ENCODE assay signal across 1 cellular context in the genomic region with DNA sequence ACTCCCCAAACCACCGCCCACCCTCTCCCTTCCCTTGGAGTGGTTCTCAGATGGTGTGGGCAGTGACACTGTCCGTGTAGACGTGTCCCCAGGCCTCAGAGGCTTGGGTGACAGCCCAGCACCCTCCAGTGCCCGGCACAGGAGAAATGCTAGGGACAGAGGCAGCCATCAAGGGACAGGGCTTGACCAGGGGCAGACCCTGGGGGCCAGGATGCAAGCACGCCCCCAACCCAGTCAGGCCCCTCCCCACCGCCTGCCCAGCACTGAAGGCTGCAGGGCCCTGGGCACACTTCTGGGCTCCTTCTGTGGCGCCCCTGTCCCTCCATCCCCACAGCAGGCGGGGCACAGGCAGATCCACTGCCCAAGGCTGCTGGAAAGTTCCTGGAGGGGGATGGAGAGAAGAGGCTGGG.
A peak's percentile ranks its signal among the peaks of the same experiment; 100 is the strongest.
TF ChIP-seq lines count a peak whose summit lies in the region.

No MANE protein-coding gene starts in this region.

TF ChIP-seq in HepG2, 621 proteins besides CTCF, POLR2A, EP300 and RAD21 (continued from another document and continues in another):
- TF ChIP-seq, protein P1, sequence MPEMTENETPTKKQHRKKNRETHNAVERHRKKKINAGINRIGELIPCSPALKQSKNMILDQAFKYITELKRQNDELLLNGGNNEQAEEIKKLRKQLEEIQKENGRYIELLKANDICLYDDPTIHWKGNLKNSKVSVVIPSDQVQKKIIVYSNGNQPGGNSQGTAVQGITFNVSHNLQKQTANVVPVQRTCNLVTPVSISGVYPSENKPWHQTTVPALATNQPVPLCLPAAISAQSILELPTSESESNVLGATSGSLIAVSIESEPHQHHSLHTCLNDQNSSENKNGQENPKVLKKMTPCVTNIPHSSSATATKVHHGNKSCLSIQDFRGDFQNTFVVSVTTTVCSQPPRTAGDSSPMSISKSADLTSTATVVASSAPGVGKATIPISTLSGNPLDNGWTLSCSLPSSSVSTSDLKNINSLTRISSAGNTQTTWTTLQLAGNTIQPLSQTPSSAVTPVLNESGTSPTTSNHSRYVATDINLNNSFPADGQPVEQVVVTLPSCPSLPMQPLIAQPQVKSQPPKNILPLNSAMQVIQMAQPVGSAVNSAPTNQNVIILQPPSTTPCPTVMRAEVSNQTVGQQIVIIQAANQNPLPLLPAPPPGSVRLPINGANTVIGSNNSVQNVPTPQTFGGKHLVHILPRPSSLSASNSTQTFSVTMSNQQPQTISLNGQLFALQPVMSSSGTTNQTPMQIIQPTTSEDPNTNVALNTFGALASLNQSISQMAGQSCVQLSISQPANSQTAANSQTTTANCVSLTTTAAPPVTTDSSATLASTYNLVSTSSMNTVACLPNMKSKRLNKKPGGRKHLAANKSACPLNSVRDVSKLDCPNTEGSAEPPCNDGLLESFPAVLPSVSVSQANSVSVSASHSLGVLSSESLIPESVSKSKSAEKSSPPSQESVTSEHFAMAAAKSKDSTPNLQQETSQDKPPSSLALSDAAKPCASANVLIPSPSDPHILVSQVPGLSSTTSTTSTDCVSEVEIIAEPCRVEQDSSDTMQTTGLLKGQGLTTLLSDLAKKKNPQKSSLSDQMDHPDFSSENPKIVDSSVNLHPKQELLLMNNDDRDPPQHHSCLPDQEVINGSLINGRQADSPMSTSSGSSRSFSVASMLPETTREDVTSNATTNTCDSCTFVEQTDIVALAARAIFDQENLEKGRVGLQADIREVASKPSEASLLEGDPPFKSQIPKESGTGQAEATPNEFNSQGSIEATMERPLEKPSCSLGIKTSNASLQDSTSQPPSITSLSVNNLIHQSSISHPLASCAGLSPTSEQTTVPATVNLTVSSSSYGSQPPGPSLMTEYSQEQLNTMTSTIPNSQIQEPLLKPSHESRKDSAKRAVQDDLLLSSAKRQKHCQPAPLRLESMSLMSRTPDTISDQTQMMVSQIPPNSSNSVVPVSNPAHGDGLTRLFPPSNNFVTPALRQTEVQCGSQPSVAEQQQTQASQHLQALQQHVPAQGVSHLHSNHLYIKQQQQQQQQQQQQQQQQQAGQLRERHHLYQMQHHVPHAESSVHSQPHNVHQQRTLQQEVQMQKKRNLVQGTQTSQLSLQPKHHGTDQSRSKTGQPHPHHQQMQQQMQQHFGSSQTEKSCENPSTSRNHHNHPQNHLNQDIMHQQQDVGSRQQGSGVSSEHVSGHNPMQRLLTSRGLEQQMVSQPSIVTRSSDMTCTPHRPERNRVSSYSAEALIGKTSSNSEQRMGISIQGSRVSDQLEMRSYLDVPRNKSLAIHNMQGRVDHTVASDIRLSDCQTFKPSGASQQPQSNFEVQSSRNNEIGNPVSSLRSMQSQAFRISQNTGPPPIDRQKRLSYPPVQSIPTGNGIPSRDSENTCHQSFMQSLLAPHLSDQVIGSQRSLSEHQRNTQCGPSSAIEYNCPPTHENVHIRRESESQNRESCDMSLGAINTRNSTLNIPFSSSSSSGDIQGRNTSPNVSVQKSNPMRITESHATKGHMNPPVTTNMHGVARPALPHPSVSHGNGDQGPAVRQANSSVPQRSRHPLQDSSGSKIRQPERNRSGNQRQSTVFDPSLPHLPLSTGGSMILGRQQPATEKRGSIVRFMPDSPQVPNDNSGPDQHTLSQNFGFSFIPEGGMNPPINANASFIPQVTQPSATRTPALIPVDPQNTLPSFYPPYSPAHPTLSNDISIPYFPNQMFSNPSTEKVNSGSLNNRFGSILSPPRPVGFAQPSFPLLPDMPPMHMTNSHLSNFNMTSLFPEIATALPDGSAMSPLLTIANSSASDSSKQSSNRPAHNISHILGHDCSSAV (CRISPR knock-in tag; IDR thresholded peaks at IDR 0.05; ENCODE audit: borderline replicate concordance) = peak; percentile 63; the same call in 1 of the 2 replicates
- no peak for TF ChIP-seq MTF2 (CRISPR knock-in tag; IDR thresholded peaks at IDR 0.05; ENCODE audit: borderline replicate concordance)
- TF ChIP-seq, protein P2, sequence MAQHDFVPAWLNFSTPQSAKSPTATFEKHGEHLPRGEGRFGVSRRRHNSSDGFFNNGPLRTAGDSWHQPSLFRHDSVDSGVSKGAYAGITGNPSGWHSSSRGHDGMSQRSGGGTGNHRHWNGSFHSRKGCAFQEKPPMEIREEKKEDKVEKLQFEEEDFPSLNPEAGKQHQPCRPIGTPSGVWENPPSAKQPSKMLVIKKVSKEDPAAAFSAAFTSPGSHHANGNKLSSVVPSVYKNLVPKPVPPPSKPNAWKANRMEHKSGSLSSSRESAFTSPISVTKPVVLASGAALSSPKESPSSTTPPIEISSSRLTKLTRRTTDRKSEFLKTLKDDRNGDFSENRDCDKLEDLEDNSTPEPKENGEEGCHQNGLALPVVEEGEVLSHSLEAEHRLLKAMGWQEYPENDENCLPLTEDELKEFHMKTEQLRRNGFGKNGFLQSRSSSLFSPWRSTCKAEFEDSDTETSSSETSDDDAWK (CRISPR knock-in tag; IDR thresholded peaks at IDR 0.05) = no peak
- peak; percentile 37 for TF ChIP-seq HNRNPLL (IDR thresholded peaks at IDR 0.05; ENCODE audit: low read depth, low read length, poor library complexity, severe bottlenecking)
- TF ChIP-seq, protein P3, sequence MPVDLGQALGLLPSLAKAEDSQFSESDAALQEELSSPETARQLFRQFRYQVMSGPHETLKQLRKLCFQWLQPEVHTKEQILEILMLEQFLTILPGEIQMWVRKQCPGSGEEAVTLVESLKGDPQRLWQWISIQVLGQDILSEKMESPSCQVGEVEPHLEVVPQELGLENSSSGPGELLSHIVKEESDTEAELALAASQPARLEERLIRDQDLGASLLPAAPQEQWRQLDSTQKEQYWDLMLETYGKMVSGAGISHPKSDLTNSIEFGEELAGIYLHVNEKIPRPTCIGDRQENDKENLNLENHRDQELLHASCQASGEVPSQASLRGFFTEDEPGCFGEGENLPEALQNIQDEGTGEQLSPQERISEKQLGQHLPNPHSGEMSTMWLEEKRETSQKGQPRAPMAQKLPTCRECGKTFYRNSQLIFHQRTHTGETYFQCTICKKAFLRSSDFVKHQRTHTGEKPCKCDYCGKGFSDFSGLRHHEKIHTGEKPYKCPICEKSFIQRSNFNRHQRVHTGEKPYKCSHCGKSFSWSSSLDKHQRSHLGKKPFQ (CRISPR knock-in tag; IDR thresholded peaks at IDR 0.05; ENCODE audit: insufficient replicate concordance) = no peak
- no peak for TF ChIP-seq ZNF383 (CRISPR knock-in tag; IDR thresholded peaks at IDR 0.05; ENCODE audit: borderline replicate concordance)
- no peak for TF ChIP-seq THAP11 (CRISPR knock-in tag; IDR thresholded peaks at IDR 0.05)
- no peak for TF ChIP-seq RCOR2 (CRISPR knock-in tag; IDR thresholded peaks at IDR 0.05)
- no peak for TF ChIP-seq ZNF777 (CRISPR knock-in tag; IDR thresholded peaks at IDR 0.05)
- TF ChIP-seq ZNF615 (CRISPR knock-in tag; IDR thresholded peaks at IDR 0.05; ENCODE audit: borderline replicate concordance) = no peak
- TF ChIP-seq ELF1 (CRISPR knock-in tag; IDR thresholded peaks at IDR 0.05) = peak; percentile 81
- TF ChIP-seq, protein P4, sequence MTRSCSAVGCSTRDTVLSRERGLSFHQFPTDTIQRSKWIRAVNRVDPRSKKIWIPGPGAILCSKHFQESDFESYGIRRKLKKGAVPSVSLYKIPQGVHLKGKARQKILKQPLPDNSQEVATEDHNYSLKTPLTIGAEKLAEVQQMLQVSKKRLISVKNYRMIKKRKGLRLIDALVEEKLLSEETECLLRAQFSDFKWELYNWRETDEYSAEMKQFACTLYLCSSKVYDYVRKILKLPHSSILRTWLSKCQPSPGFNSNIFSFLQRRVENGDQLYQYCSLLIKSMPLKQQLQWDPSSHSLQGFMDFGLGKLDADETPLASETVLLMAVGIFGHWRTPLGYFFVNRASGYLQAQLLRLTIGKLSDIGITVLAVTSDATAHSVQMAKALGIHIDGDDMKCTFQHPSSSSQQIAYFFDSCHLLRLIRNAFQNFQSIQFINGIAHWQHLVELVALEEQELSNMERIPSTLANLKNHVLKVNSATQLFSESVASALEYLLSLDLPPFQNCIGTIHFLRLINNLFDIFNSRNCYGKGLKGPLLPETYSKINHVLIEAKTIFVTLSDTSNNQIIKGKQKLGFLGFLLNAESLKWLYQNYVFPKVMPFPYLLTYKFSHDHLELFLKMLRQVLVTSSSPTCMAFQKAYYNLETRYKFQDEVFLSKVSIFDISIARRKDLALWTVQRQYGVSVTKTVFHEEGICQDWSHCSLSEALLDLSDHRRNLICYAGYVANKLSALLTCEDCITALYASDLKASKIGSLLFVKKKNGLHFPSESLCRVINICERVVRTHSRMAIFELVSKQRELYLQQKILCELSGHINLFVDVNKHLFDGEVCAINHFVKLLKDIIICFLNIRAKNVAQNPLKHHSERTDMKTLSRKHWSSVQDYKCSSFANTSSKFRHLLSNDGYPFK (CRISPR knock-in tag; IDR thresholded peaks at IDR 0.05; ENCODE audit: borderline replicate concordance) = no peak; the same call in 1 of the 2 replicates
- peak; percentile 55 for TF ChIP-seq RBM39 (IDR thresholded peaks at IDR 0.05; ENCODE audit: low read depth, low read length, poor library complexity, severe bottlenecking)
- TF ChIP-seq, protein P5, sequence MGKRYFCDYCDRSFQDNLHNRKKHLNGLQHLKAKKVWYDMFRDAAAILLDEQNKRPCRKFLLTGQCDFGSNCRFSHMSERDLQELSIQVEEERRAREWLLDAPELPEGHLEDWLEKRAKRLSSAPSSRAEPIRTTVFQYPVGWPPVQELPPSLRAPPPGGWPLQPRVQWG (CRISPR knock-in tag; IDR thresholded peaks at IDR 0.05; ENCODE audit: borderline replicate concordance, low read depth) = no peak
- TF ChIP-seq ARNT2 (CRISPR knock-in tag; IDR thresholded peaks at IDR 0.05; ENCODE audit: low read depth) = no peak
- no peak for TF ChIP-seq THYN1 (CRISPR knock-in tag; IDR thresholded peaks at IDR 0.05; ENCODE audit: borderline replicate concordance, low read depth)
- no peak for TF ChIP-seq ZNF234 (CRISPR knock-in tag; conservative IDR thresholded peaks at IDR 0.05)
- TF ChIP-seq, protein P6, sequence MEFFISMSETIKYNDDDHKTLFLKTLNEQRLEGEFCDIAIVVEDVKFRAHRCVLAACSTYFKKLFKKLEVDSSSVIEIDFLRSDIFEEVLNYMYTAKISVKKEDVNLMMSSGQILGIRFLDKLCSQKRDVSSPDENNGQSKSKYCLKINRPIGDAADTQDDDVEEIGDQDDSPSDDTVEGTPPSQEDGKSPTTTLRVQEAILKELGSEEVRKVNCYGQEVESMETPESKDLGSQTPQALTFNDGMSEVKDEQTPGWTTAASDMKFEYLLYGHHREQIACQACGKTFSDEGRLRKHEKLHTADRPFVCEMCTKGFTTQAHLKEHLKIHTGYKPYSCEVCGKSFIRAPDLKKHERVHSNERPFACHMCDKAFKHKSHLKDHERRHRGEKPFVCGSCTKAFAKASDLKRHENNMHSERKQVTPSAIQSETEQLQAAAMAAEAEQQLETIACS (CRISPR knock-in tag; IDR thresholded peaks at IDR 0.05) = no peak
- peak; percentile 100 for TF ChIP-seq AGO1 (IDR thresholded peaks at IDR 0.05; ENCODE audit: low read depth, low read length, poor library complexity, severe bottlenecking)
- no peak for TF ChIP-seq TBL1XR1 (IDR thresholded peaks at IDR 0.05; ENCODE audit: borderline replicate concordance, low read length, partially characterized antibody)
- 0 out of 2 replicates have a peak, but pooled peaks have one; percentile 33 for TF ChIP-seq IRX3 (CRISPR knock-in tag; IDR thresholded peaks at IDR 0.05; ENCODE audit: borderline replicate concordance, low read depth)
- no peak for TF ChIP-seq ZNF773 (CRISPR knock-in tag; IDR thresholded peaks at IDR 0.05; ENCODE audit: borderline replicate concordance)
- TF ChIP-seq, protein P7, sequence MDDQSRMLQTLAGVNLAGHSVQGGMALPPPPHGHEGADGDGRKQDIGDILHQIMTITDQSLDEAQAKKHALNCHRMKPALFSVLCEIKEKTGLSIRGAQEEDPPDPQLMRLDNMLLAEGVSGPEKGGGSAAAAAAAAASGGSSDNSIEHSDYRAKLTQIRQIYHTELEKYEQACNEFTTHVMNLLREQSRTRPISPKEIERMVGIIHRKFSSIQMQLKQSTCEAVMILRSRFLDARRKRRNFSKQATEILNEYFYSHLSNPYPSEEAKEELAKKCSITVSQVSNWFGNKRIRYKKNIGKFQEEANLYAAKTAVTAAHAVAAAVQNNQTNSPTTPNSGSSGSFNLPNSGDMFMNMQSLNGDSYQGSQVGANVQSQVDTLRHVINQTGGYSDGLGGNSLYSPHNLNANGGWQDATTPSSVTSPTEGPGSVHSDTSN (CRISPR knock-in tag; IDR thresholded peaks at IDR 0.05; ENCODE audit: borderline replicate concordance) = no peak
- no peak for TF ChIP-seq NR2F1 (CRISPR knock-in tag; IDR thresholded peaks at IDR 0.05)
- TF ChIP-seq ZNF557 (CRISPR knock-in tag; IDR thresholded peaks at IDR 0.05) = no peak
- no peak for TF ChIP-seq XBP1 (CRISPR knock-in tag; IDR thresholded peaks at IDR 0.05)
- TF ChIP-seq PAWR (CRISPR knock-in tag; IDR thresholded peaks at IDR 0.05; ENCODE audit: borderline replicate concordance) = no peak
- TF ChIP-seq, protein P8, sequence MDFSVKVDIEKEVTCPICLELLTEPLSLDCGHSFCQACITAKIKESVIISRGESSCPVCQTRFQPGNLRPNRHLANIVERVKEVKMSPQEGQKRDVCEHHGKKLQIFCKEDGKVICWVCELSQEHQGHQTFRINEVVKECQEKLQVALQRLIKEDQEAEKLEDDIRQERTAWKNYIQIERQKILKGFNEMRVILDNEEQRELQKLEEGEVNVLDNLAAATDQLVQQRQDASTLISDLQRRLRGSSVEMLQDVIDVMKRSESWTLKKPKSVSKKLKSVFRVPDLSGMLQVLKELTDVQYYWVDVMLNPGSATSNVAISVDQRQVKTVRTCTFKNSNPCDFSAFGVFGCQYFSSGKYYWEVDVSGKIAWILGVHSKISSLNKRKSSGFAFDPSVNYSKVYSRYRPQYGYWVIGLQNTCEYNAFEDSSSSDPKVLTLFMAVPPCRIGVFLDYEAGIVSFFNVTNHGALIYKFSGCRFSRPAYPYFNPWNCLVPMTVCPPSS (IDR thresholded peaks at IDR 0.05) = no peak
- TF ChIP-seq, protein P9, sequence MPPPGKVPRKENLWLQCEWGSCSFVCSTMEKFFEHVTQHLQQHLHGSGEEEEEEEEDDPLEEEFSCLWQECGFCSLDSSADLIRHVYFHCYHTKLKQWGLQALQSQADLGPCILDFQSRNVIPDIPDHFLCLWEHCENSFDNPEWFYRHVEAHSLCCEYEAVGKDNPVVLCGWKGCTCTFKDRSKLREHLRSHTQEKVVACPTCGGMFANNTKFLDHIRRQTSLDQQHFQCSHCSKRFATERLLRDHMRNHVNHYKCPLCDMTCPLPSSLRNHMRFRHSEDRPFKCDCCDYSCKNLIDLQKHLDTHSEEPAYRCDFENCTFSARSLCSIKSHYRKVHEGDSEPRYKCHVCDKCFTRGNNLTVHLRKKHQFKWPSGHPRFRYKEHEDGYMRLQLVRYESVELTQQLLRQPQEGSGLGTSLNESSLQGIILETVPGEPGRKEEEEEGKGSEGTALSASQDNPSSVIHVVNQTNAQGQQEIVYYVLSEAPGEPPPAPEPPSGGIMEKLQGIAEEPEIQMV (CRISPR knock-in tag; IDR thresholded peaks at IDR 0.05; ENCODE audit: low read depth) = no peak
- TF ChIP-seq, protein P10, sequence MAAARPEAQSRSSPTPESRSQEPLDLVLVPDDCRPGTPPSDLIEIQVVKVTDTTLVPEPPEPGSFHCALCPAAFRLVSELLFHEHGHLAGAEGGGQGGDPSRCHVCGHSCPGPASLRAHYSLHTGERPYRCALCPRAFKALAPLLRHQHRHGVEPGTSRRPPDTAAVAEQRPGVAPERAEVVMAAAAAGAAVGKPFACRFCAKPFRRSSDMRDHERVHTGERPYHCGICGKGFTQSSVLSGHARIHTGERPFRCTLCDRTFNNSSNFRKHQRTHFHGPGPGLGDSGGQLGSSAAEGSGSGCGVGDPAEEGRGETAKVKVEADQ (CRISPR knock-in tag; IDR thresholded peaks at IDR 0.05; ENCODE audit: borderline replicate concordance) = no peak; the same call in 1 of the 2 replicates
